ENCODE assay signal across 8 cellular contexts in the genomic region with DNA sequence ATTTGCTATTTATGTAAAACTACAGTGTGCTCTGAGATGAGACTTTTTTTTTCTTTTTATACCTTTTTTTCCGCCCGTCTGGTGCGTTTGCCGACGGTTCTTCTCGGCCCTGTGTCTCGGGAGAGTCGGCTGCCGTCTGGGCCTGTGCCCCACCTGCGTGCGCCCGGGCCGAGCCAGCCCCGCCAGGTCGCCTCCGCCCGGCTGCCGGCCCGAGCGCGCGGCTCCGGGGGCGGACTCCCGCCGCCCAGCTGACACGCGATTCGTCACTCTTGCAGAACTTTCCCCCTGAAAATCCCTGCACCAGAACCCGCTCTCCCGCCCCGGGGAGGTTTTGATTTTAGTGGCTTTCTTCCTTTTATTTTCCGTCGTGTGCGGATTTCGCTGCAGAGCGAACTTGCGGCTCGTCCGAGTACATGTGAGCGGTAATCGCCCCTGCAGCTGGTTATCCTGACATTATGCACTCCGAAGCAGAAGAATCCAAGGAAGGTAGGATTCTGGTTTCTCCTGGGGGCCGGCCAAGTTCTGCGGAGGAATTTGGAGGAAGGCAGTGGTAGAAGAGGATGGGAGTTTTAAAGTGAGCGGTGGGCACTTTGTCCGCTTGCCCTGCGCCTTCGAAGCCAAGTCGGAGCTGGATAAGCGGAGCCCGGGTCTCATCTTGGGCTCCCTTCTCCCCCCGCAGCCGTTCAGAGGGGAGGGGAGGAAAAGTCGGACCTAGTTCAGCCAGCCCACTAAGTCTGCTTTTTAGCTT. TPM values are rescaled to one million over a fixed set of nuclear protein-coding genes. Genes with fewer than 3 reads are reported as not detected.
DNase-seq lines count a peak whose midpoint lies in the region; ATAC-seq and TF ChIP-seq lines count a peak whose summit lies in the region.

A gene (plus strand): TSS at position 384 of the 748 bp plus-strand sequence. CDS start 72 bp downstream, at position 456.

- H2AFZ ChIP-seq in neural cell (ENCODE audit: low read depth, low read length): no peak within 1 kb of the TSS

- peak; percentile 41 to 51 for DNase-seq in NOMO-1 (lab: John Stamatoyannopoulos, UW; ENCODE audit: unreplicated experiment in 2 of 2)
- DNase-seq in foreskin fibroblast: peak; percentile 62 to 87
- DNase-seq in RPMI8226: no peak

- no peaks in the 10 kb centered on the region for H3F3A ChIP-seq in neural cell (ENCODE audit: insufficient read depth, low read length, poor library complexity, severe bottlenecking)

- no peaks in the 10 kb centered on the region for H3K36me3 ChIP-seq in neural cell (ENCODE audit: insufficient read depth, low read length)
- no peaks in the 10 kb centered on the region for H3K36me3 ChIP-seq in subcutaneous abdominal adipose tissue (ENCODE audit: control insufficient read depth in 5 of 5, insufficient read depth in 5 of 5, low read length in 5 of 5)

- no peaks in the 10 kb centered on the region for H3K9me2 ChIP-seq in neural cell (ENCODE audit: insufficient read depth, low read length)

- no peak within 1 kb of the TSS for H3K27ac ChIP-seq in neural cell (ENCODE audit: low read length)
- peak within 1 kb of the TSS; percentile 91 for H3K27ac ChIP-seq in subcutaneous abdominal adipose tissue (ENCODE audit: low read depth, low read length)

- peak within 1 kb of the TSS; percentile 85 for H3K4me3 Mint-ChIP-seq in activated T-helper 17 cell treated with anti-CD3 and anti-CD28 coated beads, Interleukin-2, amount 50 U/mL, for 72 hours

- ATAC-seq in HG02571 (IDR thresholded peaks at IDR 0.05; ENCODE audit: unreplicated experiment): peak; percentile 46
- peak; percentile 69 for ATAC-seq in activated T-helper 17 cell treated with anti-CD3 and anti-CD28 coated beads, Interleukin-2, amount 50 U/mL, for 72 hours (replicated peaks)

- H3K4me1 Mint-ChIP-seq in activated T-helper 17 cell treated with anti-CD3 and anti-CD28 coated beads, Interleukin-2, amount 50 U/mL, for 72 hours: peaks cover 44% of the 10 kb centered on the region

- peaks cover 73% of the 10 kb centered on the region for H3K36me3 Mint-ChIP-seq in activated T-helper 17 cell treated with anti-CD3 and anti-CD28 coated beads, Interleukin-2, amount 50 U/mL, for 72 hours (ENCODE audit: low read depth)

- H3K9ac ChIP-seq in neural cell (ENCODE audit: low read length) (no peak within 1 kb of the TSS), subcutaneous abdominal adipose tissue (ENCODE audit: low read length in 5 of 5) (peak within 1 kb of the TSS; percentile 57 to 91 (median 77))

- TF ChIP-seq EP300 in neural cell (conservative IDR thresholded peaks at IDR 0.05; ENCODE audit: poor library complexity, severe bottlenecking): no peak

- no peaks in the 10 kb centered on the region for H3K9me3 Mint-ChIP-seq in activated T-helper 17 cell treated with anti-CD3 and anti-CD28 coated beads, Interleukin-2, amount 50 U/mL, for 72 hours

- H3K4me1 ChIP-seq in subcutaneous abdominal adipose tissue (ENCODE audit: control insufficient read depth in 5 of 5, insufficient read depth in 5 of 5, low read length in 5 of 5): peaks cover 0 to 71% (median 64%) of the 10 kb centered on the region in 5 donors

- H3K9me3 ChIP-seq in neural cell (ENCODE audit: low read length) (no peaks in the 10 kb centered on the region), subcutaneous abdominal adipose tissue (ENCODE audit: control insufficient read depth in 5 of 5, low read length in 5 of 5) (no peaks in the 10 kb centered on the region)

- no peaks in the 10 kb centered on the region for H3K79me2 ChIP-seq in neural cell (replicated peaks; ENCODE audit: insufficient read depth, low read length)

- H3K27me3 ChIP-seq in neural cell (ENCODE audit: insufficient read depth, low read depth, low read length): peaks cover 34% of the 10 kb centered on the region
- no peaks in the 10 kb centered on the region for H3K27me3 ChIP-seq in subcutaneous abdominal adipose tissue (ENCODE audit: control insufficient read depth in 5 of 5, insufficient read depth in 4 of 5, low read length in 5 of 5)

- no peaks in the 10 kb centered on the region for H3K27me3 Mint-ChIP-seq in activated T-helper 17 cell treated with anti-CD3 and anti-CD28 coated beads, Interleukin-2, amount 50 U/mL, for 72 hours

- peak within 1 kb of the TSS; percentile 37 for H3K4me2 ChIP-seq in neural cell (ENCODE audit: low read length)

- no peaks in the 10 kb centered on the region for H4K20me1 ChIP-seq in neural cell (ENCODE audit: insufficient read depth)

- TF ChIP-seq RAD21 in neural cell (conservative IDR thresholded peaks at IDR 0.05): no peak

- H3K4me3 ChIP-seq in GM12875 (ENCODE audit: low read depth, low read length): peak within 1 kb of the TSS; percentile 73
- H3K4me3 ChIP-seq in foreskin fibroblast (ENCODE audit: low read depth in 1 of 2, low read length in 2 of 2): peak within 1 kb of the TSS; percentile 82 to 87
- peak within 1 kb of the TSS; percentile 64 for H3K4me3 ChIP-seq in neural cell (ENCODE audit: low read length)
- peak within 1 kb of the TSS; percentile 80 to 91 (median 82) for H3K4me3 ChIP-seq in subcutaneous abdominal adipose tissue (ENCODE audit: low read depth in 1 of 5, low read length in 5 of 5)

- peak within 1 kb of the TSS; percentile 92 for H3K27ac Mint-ChIP-seq in activated T-helper 17 cell treated with anti-CD3 and anti-CD28 coated beads, Interleukin-2, amount 50 U/mL, for 72 hours

- TF ChIP-seq CTCF in GM12875 (IDR thresholded peaks at IDR 0.05; ENCODE audit: borderline replicate concordance, insufficient read depth, low read depth, low read length): no peak
- no peak for TF ChIP-seq CTCF in foreskin fibroblast (IDR thresholded peaks at IDR 0.05; ENCODE audit: low read depth, low read length)
- TF ChIP-seq CTCF in neural cell (IDR thresholded peaks at IDR 0.05; ENCODE audit: poor library complexity, severe bottlenecking): no peak

TF ChIP-seq in neural cell, 6 proteins besides CTCF, POLR2A, EP300 and RAD21:
- peak; percentile 31 for TF ChIP-seq MXI1 (conservative IDR thresholded peaks at IDR 0.05; ENCODE audit: poor library complexity, severe bottlenecking)
- TF ChIP-seq TAF1 (IDR thresholded peaks at IDR 0.05; ENCODE audit: low read depth): no peak

RNA-seq across cellular contexts. Expression of the gene that starts here (rescaled TPM):
- 100 to 1,000 TPM; 129 to 170 TPM for total RNA-seq in activated T-helper 17 cell treated with anti-CD3 and anti-CD28 coated beads, Interleukin-2, amount 50 U/mL, for 72 hours
- polyA plus RNA-seq in neural cell: 0.26 and 1.1 TPM in 2 replicates
- polyA minus RNA-seq in neural cell: 0.73 and 1.4 TPM in 2 replicates
